1 cellular context compared by ENCODE assay signal in the genomic region with DNA sequence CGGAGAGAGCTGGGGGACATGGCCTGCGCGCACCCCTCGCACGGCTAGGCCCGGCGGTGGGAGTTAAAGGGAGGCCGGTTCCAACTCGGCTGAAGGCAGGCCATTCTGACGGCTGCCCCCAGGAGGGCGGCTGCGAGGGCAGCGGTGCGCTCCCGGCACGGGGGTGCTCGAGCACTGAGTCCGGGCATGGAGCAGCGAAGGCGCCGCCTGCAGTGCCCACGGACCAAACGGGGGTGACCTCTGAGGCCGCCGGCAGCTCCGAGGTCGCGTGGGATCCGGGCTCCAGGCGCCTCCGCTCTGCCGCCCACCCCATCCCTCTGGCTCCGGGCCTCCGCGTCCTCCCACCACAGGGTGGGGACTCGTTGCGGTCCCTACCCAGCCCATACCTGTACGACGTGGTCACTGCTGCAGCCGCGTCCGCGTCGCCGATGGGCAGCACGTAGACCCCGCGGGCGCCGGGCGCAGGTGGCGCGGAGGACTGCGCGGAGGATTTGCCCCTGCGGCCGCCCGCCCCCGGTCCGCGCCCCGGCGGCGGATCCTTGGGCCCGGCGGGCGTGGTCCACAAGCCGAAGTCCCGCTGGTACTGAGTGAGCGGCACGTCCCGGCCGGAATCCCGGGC.
TF ChIP-seq lines count a peak whose summit lies in the region.

No MANE protein-coding gene starts in this region.

TF ChIP-seq in HCT116, 20 proteins besides CTCF, POLR2A, EP300 and RAD21 (continued from another document):
- TF ChIP-seq, protein P1, sequence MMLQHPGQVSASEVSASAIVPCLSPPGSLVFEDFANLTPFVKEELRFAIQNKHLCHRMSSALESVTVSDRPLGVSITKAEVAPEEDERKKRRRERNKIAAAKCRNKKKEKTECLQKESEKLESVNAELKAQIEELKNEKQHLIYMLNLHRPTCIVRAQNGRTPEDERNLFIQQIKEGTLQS (IDR thresholded peaks at IDR 0.05), result no peak
